ENCODE assay signal across 28 cellular contexts in the genomic region with DNA sequence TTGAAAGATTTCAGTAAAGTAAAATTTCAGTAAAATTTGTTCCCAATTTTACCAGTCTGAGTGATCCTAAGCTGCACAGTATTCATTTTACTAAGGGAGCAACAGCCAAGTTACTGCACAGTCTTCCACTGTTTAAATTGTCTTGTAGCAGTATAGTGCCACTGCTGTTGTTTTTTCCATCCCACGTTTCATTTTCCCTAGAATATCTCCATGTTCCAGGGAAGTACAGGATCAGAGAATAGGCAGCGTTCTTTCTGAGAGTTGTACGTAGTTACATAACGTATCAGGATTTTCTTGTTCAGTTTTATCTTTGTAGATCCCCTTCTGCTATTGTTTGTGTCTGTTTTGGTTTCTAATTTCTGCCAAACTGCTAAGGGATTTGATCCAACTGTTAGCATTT.
"Had no signal": no experiment of that assay in that cellular context is flagged by ENCODE, and none has a peak within 500 bp of the region (broad histone marks: within the 10 kb centered on the region; RNA-seq: fewer than 3 reads in every experiment).

No MANE protein-coding gene starts in this region.

- H3K4me3 ChIP-seq: MG63, PC-9 had no signal

- H3K9me3 ChIP-seq: MG63 had no signal

- H3K36me3 ChIP-seq: brain microvascular endothelial cell, MG63 had no signal

- DNase-seq: activated CD4-positive, alpha-beta T cell treated with anti-CD3 and anti-CD28 coated beads, Interleukin-2, amount 10 ng/mL, durations not matched to agents 24 days and 14 days; activated CD4-positive, alpha-beta T cell treated with anti-CD3 and anti-CD28 coated beads, Interleukin-2, amount 50 U/mL, for 4 hours; activated CD8-positive, alpha-beta T cell treated with anti-CD3 and anti-CD28 coated beads for 36 hours; activated effector memory CD4-positive, alpha-beta T cell treated with anti-CD3 and anti-CD28 coated beads, Interleukin-2, amount 50 U/mL, for 16 hours; activated naive CD4-positive, alpha-beta T cell; activated naive CD4-positive, alpha-beta T cell treated with anti-CD3 and anti-CD28 coated beads, Interleukin-2, amount 50 U/mL, for 16 hours; activated naive CD8-positive, alpha-beta T cell treated with anti-CD3 and anti-CD28 coated beads for 36 hours; activated T-cell treated with anti-CD3 and anti-CD28 coated beads, Interleukin-2, amount 50 U/mL, for 1 hour; activated T-cell treated with anti-CD3 and anti-CD28 coated beads, Interleukin-2, amount 50 U/mL, for 72 hours; amniotic stem cell; aorta; brain microvascular endothelial cell; Kasumi-1; KG1; MG63; NCI-H1048; NCI-H1105 treated with DMSO at 0.1 percent for 48 hours; NCI-H1436; NCI-H1694; NCI-H1930; NCI-H2171; NCI-H510A; NCI-H526; NCI-H748 treated with DMSO at 0.1 percent for 48 hours; NK-92 treated with Interleukin-12 subunit alpha and Interleukin-12 subunit beta, amount 100 ng/mL, for 24 hours; PC-9 had no signal

- H3K27ac ChIP-seq: brain microvascular endothelial cell, PC-9, RWPE1 had no signal

- H3K27me3 ChIP-seq: brain microvascular endothelial cell, MG63 had no signal

- ATAC-seq: activated CD8-positive, alpha-beta T cell treated with anti-CD3 and anti-CD28 coated beads for 36 hours; activated T-cell treated with anti-CD3 and anti-CD28 coated beads, Interleukin-2, amount 50 U/mL, for 72 hours; activated T-helper 17 cell treated with anti-CD3 and anti-CD28 coated beads, Interleukin-2, amount 50 U/mL, for 72 hours had no signal
